8 cellular contexts compared by ENCODE assay signal in the genomic region with DNA sequence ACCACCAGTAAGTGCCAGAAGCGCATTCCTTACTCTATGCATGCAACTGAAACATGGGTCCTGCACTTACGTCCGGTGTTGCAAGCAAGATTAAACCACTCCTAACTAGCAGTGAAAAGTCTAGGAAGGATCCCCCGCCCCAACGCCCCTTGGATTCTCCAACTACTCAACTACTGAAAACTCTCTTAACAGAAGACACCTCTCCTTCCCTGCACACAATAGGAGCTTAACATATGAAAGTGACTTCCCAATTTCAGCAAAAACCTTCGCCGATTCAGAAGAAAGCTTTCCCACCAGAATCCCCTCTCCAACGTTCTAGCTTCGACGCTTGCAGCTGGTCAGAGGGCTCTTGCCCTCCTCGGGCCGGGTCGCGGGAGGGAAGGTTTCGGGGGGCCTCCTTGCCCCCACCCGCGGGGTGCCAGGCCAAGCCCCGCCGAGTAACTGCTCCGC. TPM values are rescaled to one million over a fixed set of nuclear protein-coding genes. Genes with fewer than 3 reads are reported as not detected.
DNase-seq lines count a peak whose midpoint lies in the region; ATAC-seq and TF ChIP-seq lines count a peak whose summit lies in the region.

No MANE protein-coding gene starts in this region.

- peak overlapping the region; percentile 99 for H3K27ac Mint-ChIP-seq in dendritic cell treated with granulocyte-macrophage colony-stimulating factor and Interleukin-4, amounts not matched to agents 40 ng/mL and 50 ng/mL, for 4 days
- peak overlapping the region; percentile 100 for H3K27ac Mint-ChIP-seq in mesothelial cell of epicardium

- DNase-seq in AG09319 (ENCODE audit: extremely low read depth, low read depth): peak; percentile 38
- DNase-seq in GM20000 (ENCODE audit: low spot score): peak; percentile 37
- DNase-seq in RWPE1 (ENCODE audit: low spot score): peak; percentile 28
- DNase-seq in mesothelial cell of epicardium (ENCODE audit: low spot score in 2 of 2, unreplicated experiment in 2 of 2): no peak
- no peak for DNase-seq in superior temporal gyrus (ENCODE audit: extremely low spot score)
- no peak for DNase-seq in activated effector memory CD4-positive, alpha-beta T cell treated with Interleukin-2 at 50 U/mL for 16 hours

- peak overlapping the region; percentile 95 for H3K4me3 Mint-ChIP-seq in dendritic cell treated with granulocyte-macrophage colony-stimulating factor and Interleukin-4, amounts not matched to agents 40 ng/mL and 50 ng/mL, for 4 days
- peak overlapping the region; percentile 93 for H3K4me3 Mint-ChIP-seq in mesothelial cell of epicardium

- ATAC-seq in GM21576 (IDR thresholded peaks at IDR 0.05; ENCODE audit: unreplicated experiment): no peak

- H3K27me3 Mint-ChIP-seq in dendritic cell treated with granulocyte-macrophage colony-stimulating factor and Interleukin-4, amounts not matched to agents 40 ng/mL and 50 ng/mL, for 4 days: no peaks in the 10 kb centered on the region
- H3K27me3 Mint-ChIP-seq in mesothelial cell of epicardium (ENCODE audit: low read depth): peaks cover 7% of the 10 kb centered on the region

- H3K9me3 Mint-ChIP-seq in dendritic cell treated with granulocyte-macrophage colony-stimulating factor and Interleukin-4, amounts not matched to agents 40 ng/mL and 50 ng/mL, for 4 days: peaks cover 8% of the 10 kb centered on the region
- peaks cover 8% of the 10 kb centered on the region for H3K9me3 Mint-ChIP-seq in mesothelial cell of epicardium

- no peak for TF ChIP-seq CTCF in AG09319 (IDR thresholded peaks at IDR 0.05; ENCODE audit: low read depth, low read length)
- TF ChIP-seq CTCF in GM20000 (IDR thresholded peaks at IDR 0.05; ENCODE audit: extremely low read depth, missing control alignments): no peak
- TF ChIP-seq CTCF in RWPE1 (conservative IDR thresholded peaks at IDR 0.05; ENCODE audit: low read depth): no peak
- TF ChIP-seq CTCF in mesothelial cell of epicardium (IDR thresholded peaks at IDR 0.05; ENCODE audit: unreplicated experiment): no peak

- H3K4me1 Mint-ChIP-seq in dendritic cell treated with granulocyte-macrophage colony-stimulating factor and Interleukin-4, amounts not matched to agents 40 ng/mL and 50 ng/mL, for 4 days (ENCODE audit: low read depth): peaks cover 34% of the 10 kb centered on the region
- peaks cover 15% of the 10 kb centered on the region for H3K4me1 Mint-ChIP-seq in mesothelial cell of epicardium

- POLR2A ChIA-PET in RWPE1 (lab: Yijun Ruan, JAX; ENCODE audit: low non-redundant PET): interaction anchor here (1.2 kb wide), 1 partner anchor 10 kb away, joined by 3 read pairs; no protein-coding TSS in a partner anchor

- peaks cover 43% of the 10 kb centered on the region for H3K36me3 Mint-ChIP-seq in dendritic cell treated with granulocyte-macrophage colony-stimulating factor and Interleukin-4, amounts not matched to agents 40 ng/mL and 50 ng/mL, for 4 days (ENCODE audit: low read depth)
- H3K36me3 Mint-ChIP-seq in mesothelial cell of epicardium: peaks cover 5% of the 10 kb centered on the region

- peak overlapping the region; percentile 93 for H3K27ac ChIP-seq in RWPE1

- CTCF ChIA-PET in RWPE1 (lab: Yijun Ruan, JAX): interaction anchor here (0.6 to 1.2 kb wide), 3 partner anchors 93 to 124 kb away, joined by 3 to 6 read pairs (median 6); no protein-coding TSS in a partner anchor

- intact Hi-C loops in dendritic cell treated with granulocyte-macrophage colony-stimulating factor and Interleukin-4, amounts not matched to agents 40 ng/mL and 50 ng/mL, for 4 days (cut with micrococcal nuclease): loop anchor here (2.0 to 10.0 kb wide), 3 partner anchors 37 to 175 kb away; a partner anchor contains a TSS

RNA-seq across cellular contexts. Expression of a gene that starts 0.6 kb away (rescaled TPM):
- total RNA-seq in mesothelial cell of epicardium: 47.0 to 47.9 TPM (median 47.6 TPM) in 3 replicates

RNA-seq across cellular contexts. Expression of a gene that starts 9.8 kb away (rescaled TPM):
- 0.04 to 0.55 TPM (median 0.25 TPM) in 3 replicates for total RNA-seq in mesothelial cell of epicardium

Comparison
In these comparisons a context has a peak if more than half of its experiments do, and no peak if none do; other contexts are left out.
1. DNase-seq: peak in AG09319 (single experiment), GM20000 (single experiment) and RWPE1 (single experiment); none in mesothelial cell of epicardium (0 of 2), superior temporal gyrus (single experiment) and activated effector memory CD4-positive, alpha-beta T cell treated with Interleukin-2 at 50 U/mL for 16 hours (single experiment).